Comparison of ENCODE assay signal across 1 cellular context in genomic region chr20:46689754-46690085, GRCh38.
TF ChIP-seq lines count a peak whose summit lies in the region.

No MANE protein-coding gene starts in this region.

TF ChIP-seq in HepG2, 621 proteins besides CTCF, POLR2A, EP300 and RAD21 (continued from another document):
- 0 out of 2 replicates have a peak, but pooled peaks have one; percentile 2 for TF ChIP-seq ZNF580 (CRISPR knock-in tag; IDR thresholded peaks at IDR 0.05; ENCODE audit: borderline replicate concordance, low read depth)
- no peak for TF ChIP-seq ARID4A (CRISPR knock-in tag; IDR thresholded peaks at IDR 0.05; ENCODE audit: borderline replicate concordance)
- TF ChIP-seq SRSF1 (optimal IDR thresholded peaks at IDR 0.05; ENCODE audit: low read depth, low read length) = no peak
- peak; percentile 9; the same call in 1 of the 2 replicates for TF ChIP-seq ZBTB21 (CRISPR knock-in tag; IDR thresholded peaks at IDR 0.05)
- TF ChIP-seq ZNF143 (CRISPR knock-in tag; IDR thresholded peaks at IDR 0.05) = no peak
- TF ChIP-seq HINFP (CRISPR knock-in tag; IDR thresholded peaks at IDR 0.05; ENCODE audit: low read depth) = no peak; the same call in 1 of the 2 replicates
- TF ChIP-seq ZKSCAN8 (CRISPR knock-in tag; IDR thresholded peaks at IDR 0.05; ENCODE audit: borderline replicate concordance) = no peak
- no peak for TF ChIP-seq MXD3 (CRISPR knock-in tag; IDR thresholded peaks at IDR 0.05)
- TF ChIP-seq THRA (CRISPR knock-in tag; IDR thresholded peaks at IDR 0.05; ENCODE audit: borderline replicate concordance) = no peak
- TF ChIP-seq FOSL2 (CRISPR knock-in tag; IDR thresholded peaks at IDR 0.05) = no peak
- TF ChIP-seq ZNF317 (CRISPR knock-in tag; IDR thresholded peaks at IDR 0.05) = no peak
- no peak for TF ChIP-seq SATB2 (CRISPR knock-in tag; IDR thresholded peaks at IDR 0.05)
- TF ChIP-seq MAZ (IDR thresholded peaks at IDR 0.05; ENCODE audit: borderline replicate concordance, low read depth, low read length) = 0 out of 2 replicates have a peak, but pooled peaks have one; percentile 13
- 0 out of 2 replicates have a peak, but pooled peaks have one; percentile 56 for TF ChIP-seq MAZ (CRISPR knock-in tag; IDR thresholded peaks at IDR 0.05; ENCODE audit: low read depth)
- no peak for TF ChIP-seq ZNF597 (CRISPR knock-in tag; IDR thresholded peaks at IDR 0.05)
- no peak for TF ChIP-seq SOX6 (IDR thresholded peaks at IDR 0.05)
- peak; percentile 17; the same call in 1 of the 2 replicates for TF ChIP-seq SOX6 (CRISPR knock-in tag; IDR thresholded peaks at IDR 0.05)
- TF ChIP-seq YEATS4 (CRISPR knock-in tag; IDR thresholded peaks at IDR 0.05; ENCODE audit: borderline replicate concordance) = no peak
- no peak for TF ChIP-seq NR2F6 (IDR thresholded peaks at IDR 0.05)
- TF ChIP-seq NR2F6 (CRISPR knock-in tag; IDR thresholded peaks at IDR 0.05) = no peak
- TF ChIP-seq ZNF7 (CRISPR knock-in tag; IDR thresholded peaks at IDR 0.05) = no peak
- no peak for TF ChIP-seq MZF1 (CRISPR knock-in tag; IDR thresholded peaks at IDR 0.05; ENCODE audit: borderline replicate concordance)
- TF ChIP-seq ZNF816 (CRISPR knock-in tag; IDR thresholded peaks at IDR 0.05; ENCODE audit: borderline replicate concordance) = peak; percentile 37; the same call in 1 of the 2 replicates
- no peak for TF ChIP-seq CBFB (CRISPR knock-in tag; IDR thresholded peaks at IDR 0.05)
- no peak for TF ChIP-seq XRCC5 (optimal IDR thresholded peaks at IDR 0.05; ENCODE audit: low read length)
- TF ChIP-seq ZFY (CRISPR knock-in tag; IDR thresholded peaks at IDR 0.05) = no peak
- 0 out of 2 replicates have a peak, but pooled peaks have one; percentile 30 for TF ChIP-seq RBAK (CRISPR knock-in tag; IDR thresholded peaks at IDR 0.05)
- TF ChIP-seq ZBTB4 (CRISPR knock-in tag; IDR thresholded peaks at IDR 0.05; ENCODE audit: borderline replicate concordance) = no peak
- TF ChIP-seq TEAD3 (CRISPR knock-in tag; optimal IDR thresholded peaks at IDR 0.05; ENCODE audit: borderline replicate concordance) = no peak
- peak; percentile 17; the same call in 1 of the 2 replicates for TF ChIP-seq AHDC1 (CRISPR knock-in tag; IDR thresholded peaks at IDR 0.05; ENCODE audit: borderline replicate concordance)
- peak; percentile 45; the same call in 1 of the 2 replicates for TF ChIP-seq CREM (IDR thresholded peaks at IDR 0.05)
- TF ChIP-seq CREM (CRISPR knock-in tag; IDR thresholded peaks at IDR 0.05) = no peak
- TF ChIP-seq POLR2AphosphoS2 (IDR thresholded peaks at IDR 0.05; ENCODE audit: low read depth, low read length) = no peak
- no peak for TF ChIP-seq U2AF1 (optimal IDR thresholded peaks at IDR 0.05; ENCODE audit: low read depth, low read length)
- 0 out of 2 replicates have a peak, but pooled peaks have one; percentile 4 for TF ChIP-seq ZNF670 (CRISPR knock-in tag; IDR thresholded peaks at IDR 0.05; ENCODE audit: borderline replicate concordance)
- no peak for TF ChIP-seq SMARCC2 (IDR thresholded peaks at IDR 0.05)
- no peak for TF ChIP-seq TBX3 (IDR thresholded peaks at IDR 0.05; ENCODE audit: borderline replicate concordance)
- no peak for TF ChIP-seq ZNF280B (CRISPR knock-in tag; IDR thresholded peaks at IDR 0.05; ENCODE audit: borderline replicate concordance)
- no peak for TF ChIP-seq MXD1 (CRISPR knock-in tag; IDR thresholded peaks at IDR 0.05)
